Comparison of ENCODE assay signal across 12 cellular contexts in the genomic region with DNA sequence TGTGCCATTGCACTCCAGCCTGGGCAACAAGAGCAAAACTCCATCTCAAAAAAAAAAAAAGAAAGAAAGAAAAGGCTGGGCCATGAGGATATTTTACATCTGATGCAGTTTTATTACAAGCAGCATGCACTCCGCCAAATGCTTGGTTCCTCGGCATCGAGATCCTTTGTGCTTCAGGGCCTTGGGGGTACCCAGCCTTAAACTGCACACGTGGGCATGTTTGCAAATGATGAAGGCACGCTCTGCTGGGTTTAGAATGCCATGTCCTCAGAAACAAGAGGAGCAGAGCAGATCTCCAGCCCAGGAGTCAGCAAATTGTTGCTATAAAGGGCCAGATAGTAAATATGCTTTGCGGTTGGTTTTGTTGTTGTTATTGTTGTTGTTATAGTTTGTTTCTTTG.
"Had no signal": no experiment of that assay in that cellular context is flagged by ENCODE, and none has a peak within 500 bp of the region (broad histone marks: within the 10 kb centered on the region; RNA-seq: fewer than 3 reads in every experiment).

No MANE protein-coding gene starts in this region.

- H3K4me3 ChIP-seq: colonic mucosa, gastrocnemius medialis, heart right ventricle had no signal

- DNase-seq: activated CD4-positive, alpha-beta memory T cell treated with anti-CD3 and anti-CD28 coated beads, Interleukin-2, amount 10 ng/mL, durations not matched to agents 7 days and 5 days; activated naive CD4-positive, alpha-beta T cell; colonic mucosa; effector CD4-positive, alpha-beta T cell; gastrocnemius medialis; heart right ventricle; midbrain; stimulated activated CD4-positive, alpha-beta T cell treated with anti-CD3 and anti-CD28 coated beads, Interleukin-1b, Interleukin-23, amount 100 ng/mL, for 48 hours; SW 1271; T-helper 9 cell had no signal

- H3K27me3 Mint-ChIP-seq: activated CD4-positive, alpha-beta memory T cell treated with anti-CD3 and anti-CD28 coated beads, Interleukin-2, amount 10 ng/mL, durations not matched to agents 7 days and 5 days; stimulated activated memory B cell treated with anti-CD40 and anti-IgM and Interleukin-4, amounts not matched to agents 10 μg/mL and 1 μg/mL and 100 μg/mL, for 72 hours had no signal

- H3K36me3 ChIP-seq: colonic mucosa had no signal

- ATAC-seq: gastrocnemius medialis; heart right ventricle; stimulated activated memory B cell treated with anti-CD40 and anti-IgM and Interleukin-4, amounts not matched to agents 10 μg/mL and 1 μg/mL and 100 μg/mL, for 72 hours had no signal

- H3K9me3 Mint-ChIP-seq: activated CD4-positive, alpha-beta memory T cell treated with anti-CD3 and anti-CD28 coated beads, Interleukin-2, amount 10 ng/mL, durations not matched to agents 7 days and 5 days; stimulated activated memory B cell treated with anti-CD40 and anti-IgM and Interleukin-4, amounts not matched to agents 10 μg/mL and 1 μg/mL and 100 μg/mL, for 72 hours had no signal

- H3K4me1 Mint-ChIP-seq: activated CD4-positive, alpha-beta memory T cell treated with anti-CD3 and anti-CD28 coated beads, Interleukin-2, amount 10 ng/mL, durations not matched to agents 7 days and 5 days; stimulated activated memory B cell treated with anti-CD40 and anti-IgM and Interleukin-4, amounts not matched to agents 10 μg/mL and 1 μg/mL and 100 μg/mL, for 72 hours had no signal

- H3K27me3 ChIP-seq: colonic mucosa, gastrocnemius medialis, heart right ventricle had no signal

- H3K27ac ChIP-seq: colonic mucosa, epithelial cell of prostate, gastrocnemius medialis, heart right ventricle had no signal

- H3K4me1 ChIP-seq: colonic mucosa, gastrocnemius medialis had no signal

- H3K27ac Mint-ChIP-seq: activated CD4-positive, alpha-beta memory T cell treated with anti-CD3 and anti-CD28 coated beads, Interleukin-2, amount 10 ng/mL, durations not matched to agents 7 days and 5 days; stimulated activated memory B cell treated with anti-CD40 and anti-IgM and Interleukin-4, amounts not matched to agents 10 μg/mL and 1 μg/mL and 100 μg/mL, for 72 hours had no signal

- H3K4me3 Mint-ChIP-seq: activated CD4-positive, alpha-beta memory T cell treated with anti-CD3 and anti-CD28 coated beads, Interleukin-2, amount 10 ng/mL, durations not matched to agents 7 days and 5 days; stimulated activated memory B cell treated with anti-CD40 and anti-IgM and Interleukin-4, amounts not matched to agents 10 μg/mL and 1 μg/mL and 100 μg/mL, for 72 hours had no signal

- H3K9me3 ChIP-seq: colonic mucosa, gastrocnemius medialis, heart right ventricle had no signal
